8 cellular contexts compared by ENCODE assay signal in the genomic region with DNA sequence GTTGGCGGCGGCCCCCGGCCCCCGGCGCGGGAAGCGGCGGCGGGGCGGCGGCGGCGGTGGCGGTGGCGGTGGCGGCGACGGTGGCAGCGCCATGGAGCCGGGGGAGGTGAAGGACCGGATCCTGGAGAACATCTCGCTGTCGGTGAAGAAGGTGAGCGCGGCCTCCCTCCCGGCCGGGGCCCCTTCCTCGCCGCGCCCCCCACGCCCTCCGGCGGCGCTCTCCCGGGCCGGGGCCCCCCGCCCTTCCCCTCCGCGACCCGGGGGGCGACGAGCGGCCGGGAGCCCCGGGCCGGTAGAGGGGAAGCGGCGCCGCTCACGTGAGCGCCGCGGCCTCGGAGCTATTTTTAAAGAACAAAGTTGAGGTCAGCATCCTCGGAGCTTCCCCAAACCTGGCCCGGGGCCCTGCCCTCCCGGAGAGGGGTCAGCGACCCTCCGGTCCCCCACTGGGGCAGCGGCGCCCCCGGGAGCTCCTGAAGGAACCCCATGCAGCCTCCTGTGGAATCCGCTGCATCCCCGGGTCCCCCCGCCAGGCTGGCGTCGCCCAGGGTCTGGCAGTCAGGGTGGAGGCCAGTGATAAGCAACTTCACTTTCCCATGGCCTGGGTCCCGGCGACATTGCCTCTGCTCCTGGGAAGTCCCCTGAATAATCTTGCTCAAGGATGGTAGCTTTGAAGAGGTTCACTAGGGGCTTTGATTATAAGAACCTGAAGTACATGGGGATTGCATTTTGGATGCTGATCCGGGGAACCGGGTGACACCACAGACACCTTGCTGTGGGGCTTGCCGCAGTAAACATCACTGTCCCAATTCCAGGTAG. TPM values are rescaled to one million over a fixed set of nuclear protein-coding genes. Genes with fewer than 3 reads are reported as not detected.
DNase-seq lines count a peak whose midpoint lies in the region; ATAC-seq and TF ChIP-seq lines count a peak whose summit lies in the region.

No MANE protein-coding gene starts in this region.

- H3K36me3 ChIP-seq in ectodermal cell (ENCODE audit: control insufficient read depth, insufficient read depth, low read length) (no peaks in the 10 kb centered on the region), testis (ENCODE audit: low read depth, missing control alignments) (no peaks in the 10 kb centered on the region)

- CTCF ChIA-PET in activated CD4-positive, alpha-beta T cell treated with anti-CD3 and anti-CD28 coated beads for 36 hours (lab: Charles Lee), result interaction anchor here (0.8 to 1.8 kb wide), 6 partner anchors 8 to 81 kb away, joined by 3 to 7 read pairs (median 4); no protein-coding TSS in a partner anchor

- H3K4me1 ChIP-seq in ectodermal cell (ENCODE audit: control insufficient read depth, insufficient read depth, low read length) (no peaks in the 10 kb centered on the region), testis (peaks cover 17% of the 10 kb centered on the region)

- H3K27me3 ChIP-seq in ectodermal cell (ENCODE audit: control insufficient read depth, insufficient read depth, low read length, poor library complexity, severe bottlenecking) (no peaks in the 10 kb centered on the region), testis (no peaks in the 10 kb centered on the region)

- H3K27me3 Mint-ChIP-seq in activated CD4-positive, alpha-beta T cell treated with anti-CD3 and anti-CD28 coated beads for 36 hours, result no peaks in the 10 kb centered on the region
- no peaks in the 10 kb centered on the region for H3K27me3 Mint-ChIP-seq in memory B cell

- no peak for TF ChIP-seq POLR2A in testis (IDR thresholded peaks at IDR 0.05)

- peak overlapping the region; percentile 86 for H3K4me3 Mint-ChIP-seq in activated CD4-positive, alpha-beta T cell treated with anti-CD3 and anti-CD28 coated beads for 36 hours
- peak overlapping the region; percentile 87 for H3K4me3 Mint-ChIP-seq in memory B cell

- H3K36me3 Mint-ChIP-seq in activated CD4-positive, alpha-beta T cell treated with anti-CD3 and anti-CD28 coated beads for 36 hours (ENCODE audit: low read depth), result peaks cover 19% of the 10 kb centered on the region
- H3K36me3 Mint-ChIP-seq in memory B cell, result peaks cover 3% of the 10 kb centered on the region

- peak overlapping the region; percentile 16 for H3K27ac ChIP-seq in ectodermal cell (ENCODE audit: insufficient read depth, low read depth, low read length, poor library complexity, severe bottlenecking)
- peak overlapping the region; percentile 79 to 94 for H3K27ac ChIP-seq in testis

- H3K9me3 ChIP-seq in ectodermal cell (ENCODE audit: control insufficient read depth, low read length) (no peaks in the 10 kb centered on the region), testis (no peaks in the 10 kb centered on the region)

- POLR2A ChIA-PET in activated CD4-positive, alpha-beta T cell treated with anti-CD3 and anti-CD28 coated beads for 36 hours (lab: Charles Lee), result interaction anchor here (0.6 kb wide), 1 partner anchor 30 kb away, joined by 4 read pairs; no protein-coding TSS in a partner anchor

- peak in 1 of 3 experiments; percentile 16 for TF ChIP-seq CTCF in testis (IDR thresholded peaks at IDR 0.05)

- H3K27ac Mint-ChIP-seq in activated CD4-positive, alpha-beta T cell treated with anti-CD3 and anti-CD28 coated beads for 36 hours, result peak overlapping the region; percentile 92
- H3K27ac Mint-ChIP-seq in memory B cell, result peak overlapping the region; percentile 95

- peaks cover 54% of the 10 kb centered on the region for H3K4me1 Mint-ChIP-seq in activated CD4-positive, alpha-beta T cell treated with anti-CD3 and anti-CD28 coated beads for 36 hours
- peaks cover 35% of the 10 kb centered on the region for H3K4me1 Mint-ChIP-seq in memory B cell

- DNase-seq in NCI-H2227 (lab: John Stamatoyannopoulos, UW; ENCODE audit: unreplicated experiment), result peak; percentile 29
- no peak for DNase-seq in NCI-H2227 treated with DMSO at 0.1 percent for 48 hours (lab: John Stamatoyannopoulos, UW)
- DNase-seq in HT1080 (ENCODE audit: low read depth), result peak; percentile 20
- peak; percentile 60 for DNase-seq in activated CD4-positive, alpha-beta T cell treated with anti-CD3 and anti-CD28 coated beads for 36 hours
- peak in 1 of 2 donors; percentile 43 for DNase-seq in memory B cell (ENCODE audit: low spot score in 2 of 2)
- peak; percentile 37 for DNase-seq in testis
- no peak for DNase-seq in COLO829 (ENCODE audit: low spot score)

- H3K4me3 ChIP-seq in ectodermal cell (ENCODE audit: insufficient read depth, low read depth, low read length) (peak overlapping the region; percentile 78), testis (peak overlapping the region; percentile 83 to 86)

- H3K9me3 Mint-ChIP-seq in activated CD4-positive, alpha-beta T cell treated with anti-CD3 and anti-CD28 coated beads for 36 hours (ENCODE audit: low read depth), result no peaks in the 10 kb centered on the region
- no peaks in the 10 kb centered on the region for H3K9me3 Mint-ChIP-seq in memory B cell

- peak; percentile 37 for ATAC-seq in activated CD4-positive, alpha-beta T cell treated with anti-CD3 and anti-CD28 coated beads for 36 hours
- ATAC-seq in memory B cell (ENCODE audit: low read depth), result peak; percentile 13

- 1 to 2% methylated on average over 72 of the region's 72 CpGs for WGBS in ectodermal cell, 2 experiments
- WGBS in testis, 2 donors, result 1 to 2% methylated on average over 6 to 50 of the region's 72 CpGs

- intact Hi-C loops in activated CD4-positive, alpha-beta T cell treated with anti-CD3 and anti-CD28 coated beads for 36 hours (cut with DNase I, micrococcal nuclease), result loop anchor here (1.0 to 10.0 kb wide), 7 partner anchors 67 to 1980 kb away; partner anchors contain the start of genes DDI2 (in 2 of the 2), CASP9 (in 1 of the 2), FHAD1 (in 1 of the 2) and PRDM2 (in 1 of the 2)
- intact Hi-C loops in testis (cut with DNase I; ENCODE audit: low total_unique reads), result no loop called here

RNA-seq across cellular contexts. Expression of gene PLEKHM2, which starts 0.6 kb away (rescaled TPM):
- 44.4 and 45.2 TPM in 2 replicates for total RNA-seq in HT1080 (2014; rRNA removed; shearing (Covaris generic))
- 38.3 and 46.4 TPM in 2 replicates for polyA plus RNA-seq in HT1080 (2015; cell fraction: cytosol; rRNA removed)
- 58.7 and 61.7 TPM in 2 replicates for polyA plus RNA-seq in HT1080 (2015; cell fraction: nucleus; rRNA removed)
- total RNA-seq in activated CD4-positive, alpha-beta T cell treated with anti-CD3 and anti-CD28 coated beads for 36 hours, result 10 to 100 TPM; 48.2 to 50.1 TPM
- polyA plus RNA-seq in ectodermal cell (2013, experiment 1 of 4), result 47.5 TPM
- 49.9 TPM for polyA plus RNA-seq in ectodermal cell (2013, experiment 2 of 4)
- polyA plus RNA-seq in ectodermal cell (2013, experiment 3 of 4), result 37.8 TPM
- 40.2 TPM for polyA plus RNA-seq in ectodermal cell (2013, experiment 4 of 4)
- total RNA-seq in testis, result 10 to 100 TPM; 61.9 to 70.2 TPM
- 98.4 TPM for polyA plus RNA-seq in testis (ENCODE audit: insufficient read depth, low read depth, low replicate concordance)

RNA-seq across cellular contexts. Expression of gene SLC25A34, which starts 51.4 kb away (rescaled TPM):
- total RNA-seq in HT1080 (2014; rRNA removed; shearing (Covaris generic)), result 0.07 and 0.16 TPM in 2 replicates
- polyA plus RNA-seq in HT1080 (2015; cell fraction: cytosol; rRNA removed), result 0.02 TPM in 1 of 2 replicates, not detected in the other
- 1.4 and 2.3 TPM in 2 replicates for polyA plus RNA-seq in HT1080 (2015; cell fraction: nucleus; rRNA removed)
- total RNA-seq in activated CD4-positive, alpha-beta T cell treated with anti-CD3 and anti-CD28 coated beads for 36 hours, result under 1 TPM; 0.82 to 0.86 TPM
- 1.3 TPM for polyA plus RNA-seq in ectodermal cell (2013, experiment 1 of 4)
- 1.00 TPM for polyA plus RNA-seq in ectodermal cell (2013, experiment 2 of 4)
- 1.1 TPM for polyA plus RNA-seq in ectodermal cell (2013, experiment 3 of 4)
- polyA plus RNA-seq in ectodermal cell (2013, experiment 4 of 4), result 0.57 TPM
- 1 to 10 TPM; 2.5 to 3.8 TPM for total RNA-seq in testis
- polyA plus RNA-seq in testis (ENCODE audit: insufficient read depth, low read depth, low replicate concordance), result 2.6 TPM

RNA-seq across cellular contexts. Expression of gene TMEM82, which starts 57.6 kb away (rescaled TPM):
- not detected in 2 replicates for total RNA-seq in HT1080 (2014; rRNA removed; shearing (Covaris generic))
- polyA plus RNA-seq in HT1080 (2015; cell fraction: cytosol; rRNA removed), result not detected in 2 replicates
- not detected in 2 replicates for polyA plus RNA-seq in HT1080 (2015; cell fraction: nucleus; rRNA removed)
- not detected for total RNA-seq in activated CD4-positive, alpha-beta T cell treated with anti-CD3 and anti-CD28 coated beads for 36 hours
- polyA plus RNA-seq in ectodermal cell (2013, experiment 1 of 4), result not detected
- not detected for polyA plus RNA-seq in ectodermal cell (2013, experiment 2 of 4)
- not detected for polyA plus RNA-seq in ectodermal cell (2013, experiment 3 of 4)
- polyA plus RNA-seq in ectodermal cell (2013, experiment 4 of 4), result not detected
- not detected for total RNA-seq in testis
- not detected for polyA plus RNA-seq in testis (ENCODE audit: insufficient read depth, low read depth, low replicate concordance)

Comparison
In these comparisons a context has a peak if more than half of its experiments do, and no peak if none do; other contexts are left out.
1. DNase-seq: peak in NCI-H2227 (single experiment), HT1080 (single experiment), activated CD4-positive, alpha-beta T cell treated with anti-CD3 and anti-CD28 coated beads for 36 hours (single experiment) and testis (single experiment); none in NCI-H2227 treated with DMSO at 0.1 percent for 48 hours (single experiment) and COLO829 (single experiment).